Comparison of ENCODE assay signal across 23 cellular contexts in the genomic region with DNA sequence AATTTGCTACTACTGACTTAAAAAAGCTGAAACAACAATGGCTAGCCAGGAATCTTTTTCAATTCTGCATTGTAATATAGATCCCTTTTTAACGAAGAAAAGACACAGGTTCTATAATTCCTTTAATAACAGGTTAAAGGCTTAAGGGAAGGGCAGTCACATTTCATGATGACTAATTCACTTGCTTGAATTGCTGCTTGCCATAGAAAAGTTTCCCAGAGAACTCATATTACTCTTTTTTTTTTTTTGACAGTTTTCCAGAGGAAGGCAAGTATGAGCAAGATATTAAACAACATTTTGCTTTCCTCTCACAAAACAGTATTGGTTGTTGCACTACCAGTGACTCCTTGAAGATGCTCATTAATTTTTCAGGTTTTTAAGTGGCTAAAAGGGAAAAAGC.
DNase-seq lines count a peak whose midpoint lies in the region; FAIRE-seq and TF ChIP-seq lines count a peak whose summit lies in the region.
"Had no signal": no experiment of that assay in that cellular context is flagged by ENCODE, and none has a peak within 500 bp of the region (broad histone marks: within the 10 kb centered on the region; RNA-seq: fewer than 3 reads in every experiment).

No MANE protein-coding gene starts in this region.

- FAIRE-seq in bronchial epithelial cell (lab: Jason Lieb, UNC): no peak

- no peak overlapping the region for H3K4me3 Mint-ChIP-seq in activated naive CD4-positive, alpha-beta T cell treated with anti-CD3 and anti-CD28 coated beads for 36 hours
- H3K4me3 Mint-ChIP-seq: activated CD4-positive, alpha-beta memory T cell treated with anti-CD3 and anti-CD28 coated beads, Interleukin-2, amount 10 ng/mL, durations not matched to agents 7 days and 5 days; CD4-positive, alpha-beta memory T cell had no signal

- H3K4me3 ChIP-seq in bronchial epithelial cell (ENCODE audit: low read depth, low read length): no peak overlapping the region
- no peak overlapping the region for H3K4me3 ChIP-seq in fibroblast of mammary gland (ENCODE audit: control insufficient read depth, low read depth, low read length)
- no peak overlapping the region for H3K4me3 ChIP-seq in esophagus muscularis mucosa
- H3K4me3 ChIP-seq: adrenal gland, heart left ventricle, mucosa of descending colon, psoas muscle, skin epidermis, tibial nerve had no signal

- TF ChIP-seq CTCF in bronchial epithelial cell (IDR thresholded peaks at IDR 0.05; ENCODE audit: insufficient read depth, low read length, severe bottlenecking) (no peak), fibroblast of mammary gland (conservative IDR thresholded peaks at IDR 0.05; ENCODE audit: control insufficient read depth, insufficient read depth, low read depth, low read length) (no peak), esophagus muscularis mucosa (IDR thresholded peaks at IDR 0.05) (no peak)

- peaks cover 28% of the 10 kb centered on the region for H3K4me1 Mint-ChIP-seq in activated naive CD4-positive, alpha-beta T cell treated with anti-CD3 and anti-CD28 coated beads for 36 hours (ENCODE audit: low read depth)

- H3K27ac Mint-ChIP-seq in activated naive CD4-positive, alpha-beta T cell treated with anti-CD3 and anti-CD28 coated beads for 36 hours: no peak overlapping the region
- H3K27ac Mint-ChIP-seq: activated CD4-positive, alpha-beta memory T cell treated with anti-CD3 and anti-CD28 coated beads, Interleukin-2, amount 10 ng/mL, durations not matched to agents 7 days and 5 days; CD4-positive, alpha-beta memory T cell had no signal

- DNase-seq in LHCN-M2 (ENCODE audit: low read depth) (peak; percentile 72), bronchial epithelial cell (ENCODE audit: low read depth) (peak; percentile 92), fibroblast of mammary gland (ENCODE audit: low read depth) (peak; percentile 31), renal cortical epithelial cell (ENCODE audit: low read depth) (peak; percentile 86), esophagus muscularis mucosa (ENCODE audit: extremely low spot score) (no peak), mucosa of gallbladder (ENCODE audit: low spot score) (no peak), NCI-H1048 (lab: John Stamatoyannopoulos, UW) (no peak)
- DNase-seq in activated naive CD4-positive, alpha-beta T cell treated with anti-CD3 and anti-CD28 coated beads for 36 hours: no peak
- DNase-seq: activated CD4-positive, alpha-beta memory T cell treated with anti-CD3 and anti-CD28 coated beads, Interleukin-2, amount 10 ng/mL, durations not matched to agents 7 days and 5 days; activated gamma-delta T cell treated with Interleukin-2 at 50 U/mL for 16 hours; activated T-cell treated with anti-CD3 and anti-CD28 coated beads, Interleukin-2, amount 50 U/mL, for 1 hour; adrenal gland; CD4-positive, alpha-beta memory T cell; DMS153; heart left ventricle; KBM-7; mucosa of descending colon; NCI-H1694 treated with DMSO at 0.1 percent for 48 hours; psoas muscle; stimulated activated CD4-positive, alpha-beta T cell treated with anti-CD3 and anti-CD28 coated beads, Interleukin-1b, Interleukin-23, amount 100 ng/mL, for 48 hours; stimulated activated naive CD4-positive, alpha-beta T cell treated with Interleukin-2 at 50 U/mL for 16 hours had no signal

- CTCF ChIA-PET in activated naive CD4-positive, alpha-beta T cell treated with anti-CD3 and anti-CD28 coated beads for 36 hours (lab: Charles Lee): interaction anchor here (1.0 to 3.3 kb wide), 3 partner anchors 13 to 260 kb away, joined by 3 to 28 read pairs (median 5); no protein-coding TSS in a partner anchor

- H3K36me3 ChIP-seq in bronchial epithelial cell (ENCODE audit: control insufficient read depth, insufficient read depth, low read length): no peaks in the 10 kb centered on the region
- no peaks in the 10 kb centered on the region for H3K36me3 ChIP-seq in esophagus muscularis mucosa
- H3K36me3 ChIP-seq: adrenal gland, heart left ventricle, tibial nerve had no signal

- 93% methylated on average over 1 of the region's 1 CpG for WGBS in esophagus muscularis mucosa

- no peaks in the 10 kb centered on the region for H3K27me3 Mint-ChIP-seq in activated naive CD4-positive, alpha-beta T cell treated with anti-CD3 and anti-CD28 coated beads for 36 hours (ENCODE audit: low read depth)
- H3K27me3 Mint-ChIP-seq: activated CD4-positive, alpha-beta memory T cell treated with anti-CD3 and anti-CD28 coated beads, Interleukin-2, amount 10 ng/mL, durations not matched to agents 7 days and 5 days; CD4-positive, alpha-beta memory T cell had no signal

- peaks cover 0 to 8% (median 0%) of the 10 kb centered on the region in 4 donors for H3K4me1 ChIP-seq in esophagus muscularis mucosa
- H3K4me1 ChIP-seq: adrenal gland, heart left ventricle, psoas muscle, tibial nerve had no signal

- H3K9me3 Mint-ChIP-seq in activated naive CD4-positive, alpha-beta T cell treated with anti-CD3 and anti-CD28 coated beads for 36 hours: no peaks in the 10 kb centered on the region
- H3K9me3 Mint-ChIP-seq: activated CD4-positive, alpha-beta memory T cell treated with anti-CD3 and anti-CD28 coated beads, Interleukin-2, amount 10 ng/mL, durations not matched to agents 7 days and 5 days; CD4-positive, alpha-beta memory T cell had no signal

- peaks cover 13% of the 10 kb centered on the region for H3K36me3 Mint-ChIP-seq in activated naive CD4-positive, alpha-beta T cell treated with anti-CD3 and anti-CD28 coated beads for 36 hours (ENCODE audit: low read depth)
- H3K36me3 Mint-ChIP-seq: CD4-positive, alpha-beta memory T cell had no signal

- no peak for TF ChIP-seq EP300 in esophagus muscularis mucosa (IDR thresholded peaks at IDR 0.05)

- no peaks in the 10 kb centered on the region for H3K9me3 ChIP-seq in esophagus muscularis mucosa
- H3K9me3 ChIP-seq: adrenal gland, mucosa of descending colon, psoas muscle, tibial nerve had no signal

- H3K27ac ChIP-seq in esophagus muscularis mucosa (replicated peaks in 1 of 4): no peak overlapping the region
- H3K27ac ChIP-seq: adrenal gland, heart left ventricle, psoas muscle, tibial nerve had no signal

- intact Hi-C loops in esophagus muscularis mucosa (cut with DNase I): no loop called here
- intact Hi-C loops in activated naive CD4-positive, alpha-beta T cell treated with anti-CD3 and anti-CD28 coated beads for 36 hours (cut with micrococcal nuclease): no loop called here

- TF ChIP-seq POLR2A in esophagus muscularis mucosa (IDR thresholded peaks at IDR 0.05; ENCODE audit: low read depth): no peak

- H3K27me3 ChIP-seq in bronchial epithelial cell (ENCODE audit: control insufficient read depth, insufficient read depth, low read length) (no peaks in the 10 kb centered on the region), esophagus muscularis mucosa (no peaks in the 10 kb centered on the region)
- H3K27me3 ChIP-seq: adrenal gland, tibial nerve had no signal

Comparison
In these comparisons a context has a peak if more than half of its experiments do, and no peak if none do; other contexts are left out.
1. DNase-seq: peak in LHCN-M2 (single experiment), bronchial epithelial cell (single experiment), fibroblast of mammary gland (single experiment) and renal cortical epithelial cell (single experiment); none in esophagus muscularis mucosa (single experiment), activated naive CD4-positive, alpha-beta T cell treated with anti-CD3 and anti-CD28 coated beads for 36 hours (single experiment), mucosa of gallbladder (single experiment) and NCI-H1048 (single experiment).